Comparison of ENCODE assay signal across 1 cellular context in the genomic region with DNA sequence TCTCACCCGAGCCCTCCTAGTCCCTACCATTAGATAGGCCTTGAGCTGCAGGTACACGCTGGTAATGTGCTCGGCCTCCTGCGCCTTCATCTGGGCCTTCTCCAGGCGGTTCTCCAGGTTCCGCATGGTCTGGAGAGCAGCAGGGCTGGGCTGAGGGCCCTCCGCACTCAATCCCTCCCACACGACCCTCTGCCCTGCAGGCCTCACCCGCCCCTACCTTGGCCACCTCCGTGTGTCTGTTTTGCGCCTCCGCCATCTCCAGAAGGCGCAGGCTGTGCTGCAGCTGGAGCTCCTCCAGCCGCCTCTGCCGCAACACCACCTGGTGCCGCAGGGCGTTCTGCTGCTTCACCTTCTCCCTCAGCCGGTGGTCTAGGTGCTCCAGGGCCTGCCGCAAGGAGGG.
TF ChIP-seq lines count a peak whose summit lies in the region.

No MANE protein-coding gene starts in this region.

TF ChIP-seq in H1, 55 proteins besides CTCF, POLR2A, EP300 and RAD21:
- no peak for TF ChIP-seq SP4 (IDR thresholded peaks at IDR 0.05; ENCODE audit: low read length)
- no peak for TF ChIP-seq SUZ12 (IDR thresholded peaks at IDR 0.05; ENCODE audit: low read length)
- no peak for TF ChIP-seq SIRT6 (IDR thresholded peaks at IDR 0.05; ENCODE audit: low read length)
- TF ChIP-seq RFX5 (IDR thresholded peaks at IDR 0.05; ENCODE audit: borderline replicate concordance, low read depth, low read length), result no peak
- TF ChIP-seq GABPA (IDR thresholded peaks at IDR 0.05; ENCODE audit: borderline replicate concordance, insufficient read depth, low read length), result no peak
- no peak for TF ChIP-seq ATF3 (IDR thresholded peaks at IDR 0.05; ENCODE audit: insufficient read depth, low read depth, low read length)
- no peak for TF ChIP-seq CEBPB (IDR thresholded peaks at IDR 0.05; ENCODE audit: low read depth, low read length)
- TF ChIP-seq EGR1 (IDR thresholded peaks at IDR 0.05; ENCODE audit: borderline replicate concordance, low read depth, low read length), result no peak
- TF ChIP-seq RNF2 (IDR thresholded peaks at IDR 0.05; ENCODE audit: borderline replicate concordance, low read depth, low read length, missing control alignments, poor library complexity, severe bottlenecking), result no peak
- no peak for TF ChIP-seq CREB1 (IDR thresholded peaks at IDR 0.05)
- no peak for TF ChIP-seq SAP30 (IDR thresholded peaks at IDR 0.05; ENCODE audit: insufficient read depth, insufficient replicate concordance, low read length)
- no peak for TF ChIP-seq CBX8 (IDR thresholded peaks at IDR 0.05; ENCODE audit: borderline replicate concordance, low read depth, low read length)
- no peak for TF ChIP-seq FOSL1 (IDR thresholded peaks at IDR 0.05; ENCODE audit: insufficient read depth, low read depth, low read length)
TF ChIP-seq in H1: peak in this region for 0.
